Comparison of ENCODE assay signal across 8 cellular contexts in genomic region chr3:39051649-39052557, GRCh38. TPM values are rescaled to one million over a fixed set of nuclear protein-coding genes. Genes with fewer than 3 reads are reported as not detected.
DNase-seq lines count a peak whose midpoint lies in the region; ATAC-seq and TF ChIP-seq lines count a peak whose summit lies in the region.

TSS of gene SCN11A (minus strand) at chr3:39051944. CDS start at chr3:38950362, 101,582 bp downstream.
TSS of gene WDR48 (plus strand) at chr3:39052016. CDS start at chr3:39052026, 10 bp downstream.

- CTCF ChIA-PET in naive thymus-derived CD4-positive, alpha-beta T cell (lab: Charles Lee) = no interaction called here

- TF ChIP-seq CTCF in GM23338 (conservative IDR thresholded peaks at IDR 0.05; ENCODE audit: low read depth in 2 of 2) = no peak
- TF ChIP-seq CTCF in fibroblast of mammary gland (conservative IDR thresholded peaks at IDR 0.05; ENCODE audit: control insufficient read depth, insufficient read depth, low read depth, low read length) = no peak

- H3K27ac ChIP-seq in GM23338 (ENCODE audit: low read depth) = peak within 1 kb of the TSS; percentile 89
- peak within 1 kb of the TSS; percentile 98 for H3K27ac ChIP-seq in naive thymus-derived CD4-positive, alpha-beta T cell (ENCODE audit: low read depth, low read length)

- peak within 1 kb of the TSS; percentile 97 for H3K27ac Mint-ChIP-seq in GM23338
- peak within 1 kb of the TSS; percentile 97 for H3K27ac Mint-ChIP-seq in activated T-helper 17 cell treated with anti-CD3 and anti-CD28 coated beads, Interleukin-2, amount 50 U/mL, for 72 hours
- peak within 1 kb of the TSS; percentile 95 to 100 (median 99) for H3K27ac Mint-ChIP-seq in naive thymus-derived CD4-positive, alpha-beta T cell
- peak within 1 kb of the TSS; percentile 98 for H3K27ac Mint-ChIP-seq in stimulated activated memory B cell treated with anti-CD40 and anti-IgM and Interleukin-4, amounts not matched to agents 10 μg/mL and 1 μg/mL and 100 μg/mL, for 72 hours

- peak within 1 kb of the TSS; percentile 80 for H3K4me2 ChIP-seq in GM23338

- intact Hi-C loops in naive thymus-derived CD4-positive, alpha-beta T cell (cut with micrococcal nuclease) = loop anchor here (1.0 to 10.0 kb wide), 15 partner anchors 21 to 1473 kb away; partner anchors contain the start of genes ACAA1 (in 2 of the 2), GORASP1 (in 2 of the 2), OXSR1 (in 2 of the 2) and RPSA (in 2 of the 2)

- peaks cover 19% of the 10 kb centered on the region; the same call in 1 of the 2 replicates for H4K20me1 ChIP-seq in GM23338 (replicated peaks; ENCODE audit: insufficient read depth)

- H3K9me2 ChIP-seq in GM23338 (ENCODE audit: insufficient read depth) = no peaks in the 10 kb centered on the region

- no peaks in the 10 kb centered on the region for H3K36me3 Mint-ChIP-seq in GM23338 (ENCODE audit: low read depth)
- peaks cover 9% of the 10 kb centered on the region for H3K36me3 Mint-ChIP-seq in activated T-helper 17 cell treated with anti-CD3 and anti-CD28 coated beads, Interleukin-2, amount 50 U/mL, for 72 hours (ENCODE audit: low read depth)
- peaks cover 0 to 9% (median 3%) of the 10 kb centered on the region in 5 donors for H3K36me3 Mint-ChIP-seq in naive thymus-derived CD4-positive, alpha-beta T cell
- no peaks in the 10 kb centered on the region for H3K36me3 Mint-ChIP-seq in stimulated activated memory B cell treated with anti-CD40 and anti-IgM and Interleukin-4, amounts not matched to agents 10 μg/mL and 1 μg/mL and 100 μg/mL, for 72 hours

- no peaks in the 10 kb centered on the region for H3K9me3 ChIP-seq in naive thymus-derived CD4-positive, alpha-beta T cell (ENCODE audit: control insufficient read depth in 2 of 3, low read length in 3 of 3)

- peak; percentile 94 for ATAC-seq in GM23338
- peak; percentile 95 for ATAC-seq in activated T-helper 17 cell treated with anti-CD3 and anti-CD28 coated beads, Interleukin-2, amount 50 U/mL, for 72 hours (replicated peaks)
- ATAC-seq in naive thymus-derived CD4-positive, alpha-beta T cell = peak; percentile 93
- peak; percentile 99 for ATAC-seq in stimulated activated memory B cell treated with anti-CD40 and anti-IgM and Interleukin-4, amounts not matched to agents 10 μg/mL and 1 μg/mL and 100 μg/mL, for 72 hours

- POLR2A ChIA-PET in naive thymus-derived CD4-positive, alpha-beta T cell (lab: Charles Lee) = interaction anchor here (0.6 to 1.1 kb wide), 3 partner anchors 36 to 355 kb away, joined by 3 read pairs; partner anchors contain the start of gene RPSA

- H3K79me2 ChIP-seq in GM23338 (replicated peaks; ENCODE audit: insufficient read depth) = peaks cover 45% of the 10 kb centered on the region

- DNase-seq in Daoy (ENCODE audit: low read depth) = peak; percentile 92
- DNase-seq in GM23338 (ENCODE audit: low spot score) = peak; percentile 97
- peak; percentile 73 to 87 for DNase-seq in Kasumi-1 (lab: John Stamatoyannopoulos, UW)
- DNase-seq in RKO (ENCODE audit: low spot score) = peak; percentile 90
- DNase-seq in fibroblast of mammary gland (ENCODE audit: low read depth) = peak; percentile 91
- peak; percentile 78 to 95 (median 90) for DNase-seq in naive thymus-derived CD4-positive, alpha-beta T cell

- no peaks in the 10 kb centered on the region; the same call in 2 of the 3 replicates for H3K9me3 Mint-ChIP-seq in GM23338
- no peaks in the 10 kb centered on the region for H3K9me3 Mint-ChIP-seq in activated T-helper 17 cell treated with anti-CD3 and anti-CD28 coated beads, Interleukin-2, amount 50 U/mL, for 72 hours
- no peaks in the 10 kb centered on the region for H3K9me3 Mint-ChIP-seq in naive thymus-derived CD4-positive, alpha-beta T cell
- no peaks in the 10 kb centered on the region for H3K9me3 Mint-ChIP-seq in stimulated activated memory B cell treated with anti-CD40 and anti-IgM and Interleukin-4, amounts not matched to agents 10 μg/mL and 1 μg/mL and 100 μg/mL, for 72 hours

- no peaks in the 10 kb centered on the region for H3K36me3 ChIP-seq in GM23338 (ENCODE audit: insufficient read depth)
- H3K36me3 ChIP-seq in naive thymus-derived CD4-positive, alpha-beta T cell (ENCODE audit: control insufficient read depth in 2 of 3, insufficient read depth in 3 of 3, low read length in 3 of 3) = peaks cover 0 to 4% (median 0%) of the 10 kb centered on the region in 3 experiments

- H2AFZ ChIP-seq in GM23338 = peak within 1 kb of the TSS; percentile 72; the same call in 1 of the 2 replicates

- peaks cover 10% of the 10 kb centered on the region; the same call in 1 of the 3 replicates for H3K4me1 Mint-ChIP-seq in GM23338
- peaks cover 31% of the 10 kb centered on the region for H3K4me1 Mint-ChIP-seq in activated T-helper 17 cell treated with anti-CD3 and anti-CD28 coated beads, Interleukin-2, amount 50 U/mL, for 72 hours
- peaks cover 32 to 81% (median 77%) of the 10 kb centered on the region in 7 donors for H3K4me1 Mint-ChIP-seq in naive thymus-derived CD4-positive, alpha-beta T cell
- peaks cover 42% of the 10 kb centered on the region for H3K4me1 Mint-ChIP-seq in stimulated activated memory B cell treated with anti-CD40 and anti-IgM and Interleukin-4, amounts not matched to agents 10 μg/mL and 1 μg/mL and 100 μg/mL, for 72 hours

- H3K27me3 ChIP-seq in GM23338 (ENCODE audit: insufficient read depth) = no peaks in the 10 kb centered on the region
- H3K27me3 ChIP-seq in naive thymus-derived CD4-positive, alpha-beta T cell (ENCODE audit: control insufficient read depth in 2 of 2, insufficient read depth in 2 of 2, low read length in 2 of 2) = no peaks in the 10 kb centered on the region

- peak within 1 kb of the TSS; percentile 70 for H3K4me3 ChIP-seq in GM23338
- peak within 1 kb of the TSS; percentile 72 for H3K4me3 ChIP-seq in fibroblast of mammary gland (ENCODE audit: control insufficient read depth, low read depth, low read length)
- H3K4me3 ChIP-seq in naive thymus-derived CD4-positive, alpha-beta T cell (ENCODE audit: low read length) = peak within 1 kb of the TSS; percentile 80

- H3K4me3 Mint-ChIP-seq in GM23338 = peak within 1 kb of the TSS; percentile 99
- peak within 1 kb of the TSS; percentile 93 for H3K4me3 Mint-ChIP-seq in activated T-helper 17 cell treated with anti-CD3 and anti-CD28 coated beads, Interleukin-2, amount 50 U/mL, for 72 hours
- H3K4me3 Mint-ChIP-seq in naive thymus-derived CD4-positive, alpha-beta T cell = peak within 1 kb of the TSS; percentile 91 to 99 (median 99)
- H3K4me3 Mint-ChIP-seq in stimulated activated memory B cell treated with anti-CD40 and anti-IgM and Interleukin-4, amounts not matched to agents 10 μg/mL and 1 μg/mL and 100 μg/mL, for 72 hours = peak within 1 kb of the TSS; percentile 95

- H3K27me3 Mint-ChIP-seq in GM23338 (ENCODE audit: insufficient read depth, low read depth, poor library complexity) = peaks cover 2% of the 10 kb centered on the region
- H3K27me3 Mint-ChIP-seq in activated T-helper 17 cell treated with anti-CD3 and anti-CD28 coated beads, Interleukin-2, amount 50 U/mL, for 72 hours = no peaks in the 10 kb centered on the region
- no peaks in the 10 kb centered on the region for H3K27me3 Mint-ChIP-seq in naive thymus-derived CD4-positive, alpha-beta T cell
- H3K27me3 Mint-ChIP-seq in stimulated activated memory B cell treated with anti-CD40 and anti-IgM and Interleukin-4, amounts not matched to agents 10 μg/mL and 1 μg/mL and 100 μg/mL, for 72 hours = no peaks in the 10 kb centered on the region

- H3K4me1 ChIP-seq in GM23338 (ENCODE audit: insufficient read depth) = no peaks in the 10 kb centered on the region
- peaks cover 7 to 16% of the 10 kb centered on the region in 2 donors for H3K4me1 ChIP-seq in naive thymus-derived CD4-positive, alpha-beta T cell (ENCODE audit: control insufficient read depth in 2 of 2, insufficient read depth in 2 of 2, low read length in 2 of 2)

- H3F3A ChIP-seq in GM23338 (replicated peaks; ENCODE audit: low read depth) = no peaks in the 10 kb centered on the region

TF ChIP-seq in GM23338, 12 proteins besides CTCF, POLR2A, EP300 and RAD21 (continues in another document):
- TF ChIP-seq ZNF114 (CRISPR knock-in tag; IDR thresholded peaks at IDR 0.05) (no peak), ETS1 (IDR thresholded peaks at IDR 0.05) (peak; percentile 72)

RNA-seq across cellular contexts. Expression of gene SCN11A, which starts in this region (rescaled TPM):
- not detected in 2 replicates for total RNA-seq in Daoy (2014; rRNA removed; shearing (Covaris generic))
- total RNA-seq in GM23338 (2014; rRNA removed; shearing (Covaris generic)) = 0.08 and 0.14 TPM in 2 replicates
- polyA plus RNA-seq in GM23338 (2016; fragmentation: Nextera tagmentation; extraction: Ambion mirVana) = 0.05 TPM in 2 replicates
- under 1 TPM; 0.21 to 0.22 TPM for total RNA-seq in activated T-helper 17 cell treated with anti-CD3 and anti-CD28 coated beads, Interleukin-2, amount 50 U/mL, for 72 hours
- total RNA-seq in naive thymus-derived CD4-positive, alpha-beta T cell = under 1 TPM; 0.07 to 0.32 (median 0.19) TPM
- polyA plus RNA-seq in naive thymus-derived CD4-positive, alpha-beta T cell = not detected

RNA-seq across cellular contexts. Expression of gene WDR48, which starts in this region (rescaled TPM):
- 25.7 and 30.9 TPM in 2 replicates for total RNA-seq in Daoy (2014; rRNA removed; shearing (Covaris generic))
- total RNA-seq in GM23338 (2014; rRNA removed; shearing (Covaris generic)) = 40.3 and 54.3 TPM in 2 replicates
- 20.8 and 27.2 TPM in 2 replicates for polyA plus RNA-seq in GM23338 (2016; fragmentation: Nextera tagmentation; extraction: Ambion mirVana)
- total RNA-seq in activated T-helper 17 cell treated with anti-CD3 and anti-CD28 coated beads, Interleukin-2, amount 50 U/mL, for 72 hours = 10 to 100 TPM; 56.6 to 81.1 TPM
- total RNA-seq in naive thymus-derived CD4-positive, alpha-beta T cell = 10 to 100 TPM; 46.7 to 97.7 (median 68.0) TPM
- polyA plus RNA-seq in naive thymus-derived CD4-positive, alpha-beta T cell = 10 to 100 TPM; 37.5 to 46.6 TPM

Comparison
In these comparisons a context has a peak if more than half of its experiments do, and no peak if none do; other contexts are left out.
1. Peak in every context shown above with its lines: DNase-seq, ATAC-seq, H3K4me3 ChIP-seq and H3K27ac ChIP-seq.